ENCODE assay signal across 31 cellular contexts in genomic region chr1:220533504-220534109, GRCh38. TPM values are rescaled to one million over a fixed set of nuclear protein-coding genes. Genes with fewer than 3 reads are reported as not detected.
"Had no signal": no experiment of that assay in that cellular context is flagged by ENCODE, and none has a peak within 500 bp of the region (broad histone marks: within the 10 kb centered on the region; RNA-seq: fewer than 3 reads in every experiment).

No MANE protein-coding gene starts in this region.

- H3K9me3 ChIP-seq: esophagus muscularis mucosa, gastrocnemius medialis had no signal

- DNase-seq: activated B cell treated with CpG ODN at 0.5 μM for 24 hours; activated CD4-positive, alpha-beta T cell treated with anti-CD3 and anti-CD28 coated beads for 48 hours; activated CD4-positive, alpha-beta T cell treated with anti-CD3 and anti-CD28 coated beads, Interleukin-2, amount 50 U/mL, for 1 hour; activated CD4-positive, alpha-beta T cell treated with anti-CD3 and anti-CD28 coated beads, Interleukin-2, amount 50 U/mL, for 48 hours; activated CD8-positive, alpha-beta memory T cell treated with anti-CD3 and anti-CD28 coated beads for 24 hours; activated CD8-positive, alpha-beta T cell treated with anti-CD3 and anti-CD28 coated beads for 36 hours; activated effector memory CD4-positive, alpha-beta T cell treated with Interleukin-2 at 50 U/mL for 16 hours; activated gamma-delta T cell treated with Interleukin-2 at 50 U/mL for 16 hours; activated naive CD4-positive, alpha-beta T cell treated with anti-CD3 and anti-CD28 coated beads, Interleukin-2, amount 50 U/mL, for 16 hours; activated naive CD4-positive, alpha-beta T cell treated with Interleukin-2 at 50 U/mL for 16 hours; activated T-cell treated with anti-CD3 and anti-CD28 coated beads, Interleukin-2, amount 50 U/mL, for 4 hours; amniotic stem cell; anterior cingulate cortex; caudate nucleus; cortex of kidney; dermis blood vessel endothelial cell; effector CD4-positive, alpha-beta T cell; effector memory CD8-positive, alpha-beta T cell; erythroblast; foreskin keratinocyte; gastrocnemius medialis; heart right ventricle; T-helper 1 cell; T-helper 17 cell; T1000 had no signal

- H3K27me3 ChIP-seq: esophagus muscularis mucosa, foreskin keratinocyte had no signal

- H3K4me1 ChIP-seq: gastrocnemius medialis had no signal

- H3K36me3 ChIP-seq: esophagus muscularis mucosa, gastrocnemius medialis, heart right ventricle had no signal

- ATAC-seq: activated CD4-positive, CD25-positive, alpha-beta regulatory T cell treated with anti-CD3 and anti-CD28 coated beads, Interleukin-2, amount 50 U/mL, for 24 hours; activated CD8-positive, alpha-beta T cell treated with anti-CD3 and anti-CD28 coated beads for 36 hours; activated T-cell treated with anti-CD3 and anti-CD28 coated beads, Interleukin-2, amount 50 U/mL, for 4 hours; activated T-helper 17 cell treated with anti-CD3 and anti-CD28 coated beads, Interleukin-2, amount 50 U/mL, for 72 hours; effector memory CD8-positive, alpha-beta T cell; foreskin keratinocyte; gastrocnemius medialis; heart right ventricle; T-helper 17 cell had no signal

- FAIRE-seq: astrocyte, colon had no signal

- H3K4me3 ChIP-seq: esophagus muscularis mucosa, gastrocnemius medialis, heart right ventricle had no signal

- H3K27ac ChIP-seq: esophagus muscularis mucosa, foreskin keratinocyte, gastrocnemius medialis, heart right ventricle, VCaP had no signal

RNA-seq across cellular contexts. Expression of gene MARK1, which starts 5.7 kb away (rescaled TPM):
- total RNA-seq: activated CD8-positive, alpha-beta T cell treated with anti-CD3 and anti-CD28 coated beads for 36 hours had no signal
